In the genomic region with DNA sequence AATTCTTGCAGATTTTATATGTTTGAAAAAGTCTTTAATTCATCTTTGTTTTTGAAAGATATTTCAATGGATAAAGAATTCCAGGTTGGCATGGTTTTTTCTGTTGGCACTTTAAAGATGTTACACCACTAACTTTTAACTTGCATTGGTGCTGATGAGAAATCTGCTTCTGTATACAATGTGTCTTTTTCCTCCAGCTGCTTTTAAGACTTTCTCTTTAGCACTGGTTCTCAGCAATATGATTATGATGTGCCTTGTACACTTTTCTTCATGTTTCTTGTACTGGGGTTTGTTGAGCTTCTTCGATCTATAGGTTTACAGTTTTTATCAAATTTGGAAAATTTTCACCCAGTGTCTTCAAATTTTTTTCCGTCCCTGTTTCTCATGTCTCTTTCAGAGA, we compare ENCODE assay signal across 34 cellular contexts. TPM values are rescaled to one million over a fixed set of nuclear protein-coding genes. Genes with fewer than 3 reads are reported as not detected.
"Had no signal": no experiment of that assay in that cellular context is flagged by ENCODE, and none has a peak within 500 bp of the region (broad histone marks: within the 10 kb centered on the region; RNA-seq: fewer than 3 reads in every experiment).

No MANE protein-coding gene starts in this region.

- H3K27ac Mint-ChIP-seq: activated B cell treated with CpG ODN at 0.5 μM for 24 hours; activated CD4-positive, alpha-beta memory T cell treated with anti-CD3 and anti-CD28 coated beads, Interleukin-2, amount 10 ng/mL, durations not matched to agents 7 days and 5 days; activated CD4-positive, alpha-beta T cell treated with anti-CD3 and anti-CD28 coated beads, Interleukin-2, amount 10 ng/mL, durations not matched to agents 7 days and 5 days; activated CD8-positive, alpha-beta memory T cell treated with anti-CD3 and anti-CD28 coated beads, Interleukin-2, amount 10 ng/mL, durations not matched to agents 7 days and 5 days; activated CD8-positive, alpha-beta T cell treated with anti-CD3 and anti-CD28 coated beads, Interleukin-2, amount 10 ng/mL, durations not matched to agents 7 days and 5 days; activated naive CD4-positive, alpha-beta T cell treated with anti-CD3 and anti-CD28 coated beads, Interleukin-2, amount 10 ng/mL, durations not matched to agents 7 days and 5 days; activated naive CD4-positive, alpha-beta T cell treated with anti-CD3 and anti-CD28 coated beads, Interleukin-2, amount 50 U/mL, for 24 hours; activated naive CD8-positive, alpha-beta T cell; activated naive CD8-positive, alpha-beta T cell treated with anti-CD3 and anti-CD28 coated beads, Interleukin-2, amount 10 ng/mL, durations not matched to agents 7 days and 5 days; activated naive CD8-positive, alpha-beta T cell treated with anti-CD3 and anti-CD28 coated beads, Interleukin-2, amount 50 U/mL, for 24 hours; activated T-cell treated with anti-CD3 and anti-CD28 coated beads, Interleukin-2, amount 50 U/mL, for 24 hours; activated T-helper 2 cell treated with anti-CD3 and anti-CD28 coated beads, Interferon-gamma antibody, Interleukin-2, Interleukin-4, amounts not matched to agents 10 μg/mL and 5 μg/mL and 100 μg/mL, durations not matched to agents 14 hours and 24 hours and 36 hours; brain; T-helper 1 cell treated with Interleukin-12 subunit alpha and Interleukin-12 subunit beta and Interleukin-4 antibody, amounts not matched to agents 30 μg/mL and 1 μg/mL, for 36 hours; T-helper 2 cell treated with Interferon-gamma antibody and Interleukin-4, amounts not matched to agents 5 μg/mL and 100 μg/mL, for 36 hours had no signal

- H3K27ac ChIP-seq: ascending aorta, cardiac muscle cell, VCaP had no signal

- H3K36me3 ChIP-seq: ascending aorta, cardiac muscle cell had no signal

- H3K9me3 ChIP-seq: ascending aorta had no signal

- H3K4me3 Mint-ChIP-seq: activated B cell treated with CpG ODN at 0.5 μM for 24 hours; activated CD4-positive, alpha-beta memory T cell treated with anti-CD3 and anti-CD28 coated beads, Interleukin-2, amount 10 ng/mL, durations not matched to agents 7 days and 5 days; activated CD4-positive, alpha-beta T cell treated with anti-CD3 and anti-CD28 coated beads, Interleukin-2, amount 10 ng/mL, durations not matched to agents 7 days and 5 days; activated CD8-positive, alpha-beta memory T cell treated with anti-CD3 and anti-CD28 coated beads, Interleukin-2, amount 10 ng/mL, durations not matched to agents 7 days and 5 days; activated CD8-positive, alpha-beta T cell treated with anti-CD3 and anti-CD28 coated beads, Interleukin-2, amount 10 ng/mL, durations not matched to agents 7 days and 5 days; activated naive CD4-positive, alpha-beta T cell treated with anti-CD3 and anti-CD28 coated beads, Interleukin-2, amount 10 ng/mL, durations not matched to agents 7 days and 5 days; activated naive CD4-positive, alpha-beta T cell treated with anti-CD3 and anti-CD28 coated beads, Interleukin-2, amount 50 U/mL, for 24 hours; activated naive CD8-positive, alpha-beta T cell; activated naive CD8-positive, alpha-beta T cell treated with anti-CD3 and anti-CD28 coated beads, Interleukin-2, amount 10 ng/mL, durations not matched to agents 7 days and 5 days; activated naive CD8-positive, alpha-beta T cell treated with anti-CD3 and anti-CD28 coated beads, Interleukin-2, amount 50 U/mL, for 24 hours; activated T-cell treated with anti-CD3 and anti-CD28 coated beads, Interleukin-2, amount 50 U/mL, for 24 hours; brain; central memory CD8-positive, alpha-beta T cell; T-helper 1 cell treated with Interleukin-12 subunit alpha and Interleukin-12 subunit beta and Interleukin-4 antibody, amounts not matched to agents 30 μg/mL and 1 μg/mL, for 36 hours; T-helper 2 cell treated with Interferon-gamma antibody and Interleukin-4, amounts not matched to agents 5 μg/mL and 100 μg/mL, for 36 hours had no signal

- H3K9me3 Mint-ChIP-seq: activated B cell treated with CpG ODN at 0.5 μM for 24 hours; activated CD4-positive, alpha-beta memory T cell treated with anti-CD3 and anti-CD28 coated beads, Interleukin-2, amount 10 ng/mL, durations not matched to agents 7 days and 5 days; activated CD4-positive, alpha-beta T cell treated with anti-CD3 and anti-CD28 coated beads, Interleukin-2, amount 10 ng/mL, durations not matched to agents 7 days and 5 days; activated naive CD4-positive, alpha-beta T cell treated with anti-CD3 and anti-CD28 coated beads, Interleukin-2, amount 10 ng/mL, durations not matched to agents 7 days and 5 days; activated naive CD4-positive, alpha-beta T cell treated with anti-CD3 and anti-CD28 coated beads, Interleukin-2, amount 50 U/mL, for 24 hours; activated naive CD8-positive, alpha-beta T cell treated with anti-CD3 and anti-CD28 coated beads, Interleukin-2, amount 10 ng/mL, durations not matched to agents 7 days and 5 days; activated naive CD8-positive, alpha-beta T cell treated with anti-CD3 and anti-CD28 coated beads, Interleukin-2, amount 50 U/mL, for 24 hours; activated T-cell treated with anti-CD3 and anti-CD28 coated beads, Interleukin-2, amount 50 U/mL, for 24 hours; activated T-helper 2 cell treated with anti-CD3 and anti-CD28 coated beads, Interferon-gamma antibody, Interleukin-2, Interleukin-4, amounts not matched to agents 10 μg/mL and 5 μg/mL and 100 μg/mL, durations not matched to agents 14 hours and 24 hours and 36 hours; central memory CD8-positive, alpha-beta T cell; T-helper 1 cell treated with Interleukin-12 subunit alpha and Interleukin-12 subunit beta and Interleukin-4 antibody, amounts not matched to agents 30 μg/mL and 1 μg/mL, for 36 hours; T-helper 2 cell treated with Interferon-gamma antibody and Interleukin-4, amounts not matched to agents 5 μg/mL and 100 μg/mL, for 36 hours had no signal

- H3K27me3 ChIP-seq: ascending aorta, cardiac muscle cell had no signal

- H3K4me1 Mint-ChIP-seq: brain had no signal

- ATAC-seq: activated CD8-positive, alpha-beta memory T cell treated with anti-CD3 and anti-CD28 coated beads, Interleukin-2, amount 10 ng/mL, durations not matched to agents 7 days and 5 days; activated CD8-positive, alpha-beta T cell treated with anti-CD3 and anti-CD28 coated beads, Interleukin-2, amount 10 ng/mL, durations not matched to agents 7 days and 5 days; activated naive CD8-positive, alpha-beta T cell treated with anti-CD3 and anti-CD28 coated beads, Interleukin-2, amount 50 U/mL, for 24 hours had no signal

- DNase-seq: activated B cell treated with CpG ODN at 0.5 μM for 24 hours; activated CD4-positive, alpha-beta memory T cell treated with anti-CD3 and anti-CD28 coated beads, Interleukin-2, amount 10 ng/mL, durations not matched to agents 7 days and 5 days; activated CD4-positive, alpha-beta T cell treated with anti-CD3 and anti-CD28 coated beads for 4 hours; activated CD4-positive, alpha-beta T cell treated with anti-CD3 and anti-CD28 coated beads, Interleukin-2, amount 10 ng/mL, durations not matched to agents 7 days and 5 days; activated CD4-positive, alpha-beta T cell treated with anti-CD3 and anti-CD28 coated beads, Interleukin-2, amount 50 U/mL, for 48 hours; activated CD4-positive, CD25-positive, alpha-beta regulatory T cell treated with anti-CD3 and anti-CD28 coated beads, Interleukin-2, amount 50 U/mL, for 72 hours; activated CD8-positive, alpha-beta memory T cell treated with anti-CD3 and anti-CD28 coated beads for 24 hours; activated CD8-positive, alpha-beta memory T cell treated with anti-CD3 and anti-CD28 coated beads, Interleukin-2, amount 10 ng/mL, durations not matched to agents 7 days and 5 days; activated CD8-positive, alpha-beta memory T cell treated with anti-CD3 and anti-CD28 coated beads, Interleukin-2, amount 50 U/mL, for 48 hours; activated CD8-positive, alpha-beta T cell treated with anti-CD3 and anti-CD28 coated beads, Interleukin-2, amount 10 ng/mL, durations not matched to agents 7 days and 5 days; activated effector memory CD4-positive, alpha-beta T cell treated with Interleukin-2 at 50 U/mL for 16 hours; activated gamma-delta T cell; activated naive CD4-positive, alpha-beta T cell treated with anti-CD3 and anti-CD28 coated beads, Interleukin-2, amount 10 ng/mL, durations not matched to agents 7 days and 5 days; activated naive CD4-positive, alpha-beta T cell treated with Interleukin-2 at 50 U/mL for 16 hours; activated naive CD8-positive, alpha-beta T cell treated with anti-CD3 and anti-CD28 coated beads, Interleukin-2, amount 10 ng/mL, durations not matched to agents 7 days and 5 days; activated naive CD8-positive, alpha-beta T cell treated with anti-CD3 and anti-CD28 coated beads, Interleukin-2, amount 50 U/mL, for 24 hours; activated T-cell treated with anti-CD3 and anti-CD28 coated beads, Interleukin-2, amount 50 U/mL, for 24 hours; activated T-cell treated with anti-CD3 and anti-CD28 coated beads, Interleukin-2, amount 50 U/mL, for 48 hours; amygdala; anterior cingulate cortex; caudate nucleus; cerebellar nuclear complex; T-helper 2 cell; T-helper 9 cell had no signal

- H3K4me1 ChIP-seq: ascending aorta had no signal

- H3K27me3 Mint-ChIP-seq: activated B cell treated with CpG ODN at 0.5 μM for 24 hours; activated CD4-positive, alpha-beta memory T cell treated with anti-CD3 and anti-CD28 coated beads, Interleukin-2, amount 10 ng/mL, durations not matched to agents 7 days and 5 days; activated CD4-positive, alpha-beta T cell treated with anti-CD3 and anti-CD28 coated beads, Interleukin-2, amount 10 ng/mL, durations not matched to agents 7 days and 5 days; activated CD8-positive, alpha-beta memory T cell treated with anti-CD3 and anti-CD28 coated beads, Interleukin-2, amount 10 ng/mL, durations not matched to agents 7 days and 5 days; activated naive CD4-positive, alpha-beta T cell treated with anti-CD3 and anti-CD28 coated beads, Interleukin-2, amount 10 ng/mL, durations not matched to agents 7 days and 5 days; activated naive CD4-positive, alpha-beta T cell treated with anti-CD3 and anti-CD28 coated beads, Interleukin-2, amount 50 U/mL, for 24 hours; activated naive CD8-positive, alpha-beta T cell; activated naive CD8-positive, alpha-beta T cell treated with anti-CD3 and anti-CD28 coated beads, Interleukin-2, amount 10 ng/mL, durations not matched to agents 7 days and 5 days; activated naive CD8-positive, alpha-beta T cell treated with anti-CD3 and anti-CD28 coated beads, Interleukin-2, amount 50 U/mL, for 24 hours; activated T-cell treated with anti-CD3 and anti-CD28 coated beads, Interleukin-2, amount 50 U/mL, for 24 hours; central memory CD8-positive, alpha-beta T cell had no signal

- H3K4me3 ChIP-seq: ascending aorta, cardiac muscle cell had no signal

RNA-seq across cellular contexts. Expression of a gene that starts 39.1 kb away (rescaled TPM):
- total RNA-seq: ascending aorta had no signal
